ENCODE assay signal across 14 cellular contexts in the genomic region with DNA sequence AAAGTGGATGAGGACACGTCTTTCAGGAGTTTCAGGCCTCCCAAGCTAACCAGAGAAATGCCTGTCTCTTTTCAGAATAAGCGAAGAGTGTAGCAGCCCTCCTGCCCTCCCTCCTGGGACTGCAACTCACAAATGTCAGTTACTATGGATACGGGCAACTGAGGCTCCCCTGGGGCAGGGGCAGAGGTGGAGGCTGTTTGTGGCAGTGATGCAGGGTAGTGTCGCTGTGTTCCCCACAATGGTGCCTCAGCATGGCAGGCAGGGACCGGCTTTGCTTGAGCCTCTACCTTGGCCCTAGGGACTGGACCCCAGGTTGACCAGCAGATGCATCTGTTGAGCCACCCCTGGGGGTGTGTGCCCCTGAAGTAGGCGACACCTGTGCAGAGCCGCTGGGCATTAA. TPM values are rescaled to one million over a fixed set of nuclear protein-coding genes. Genes with fewer than 3 reads are reported as not detected.
"Had no signal": no experiment of that assay in that cellular context is flagged by ENCODE, and none has a peak within 500 bp of the region (broad histone marks: within the 10 kb centered on the region; RNA-seq: fewer than 3 reads in every experiment).

No MANE protein-coding gene starts in this region.

- ATAC-seq: left lobe of liver, T-helper 17 cell had no signal

- H3K9me3 ChIP-seq: thoracic aorta had no signal

- H3K27ac ChIP-seq: epithelial cell of prostate, thoracic aorta had no signal

- H3K4me3 ChIP-seq: coronary artery, thoracic aorta had no signal

- DNase-seq: activated CD4-positive, alpha-beta T cell treated with anti-CD3 and anti-CD28 coated beads, Interleukin-2, amount 50 U/mL, for 1 hour; activated CD4-positive, CD25-positive, alpha-beta regulatory T cell; activated naive CD4-positive, alpha-beta T cell treated with anti-CD3 and anti-CD28 coated beads, Interleukin-2, amount 10 ng/mL, durations not matched to agents 7 days and 5 days; caudate nucleus; effector memory CD4-positive, alpha-beta T cell; nephron progenitor cell; stimulated activated naive CD4-positive, alpha-beta T cell; T-helper 17 cell had no signal

- FAIRE-seq: islet of Langerhans had no signal

- H3K36me3 ChIP-seq: thoracic aorta had no signal

RNA-seq across cellular contexts. Expression of gene NFASC, which starts 10.2 kb away (rescaled TPM):
- total RNA-seq: osteocyte had no signal
